24 cellular contexts compared by ENCODE assay signal in genomic region chr9:128399851-128400250, GRCh38.
"Had no signal": no experiment of that assay in that cellular context is flagged by ENCODE, and none has a peak within 500 bp of the region (broad histone marks: within the 10 kb centered on the region; RNA-seq: fewer than 3 reads in every experiment).

No MANE protein-coding gene starts in this region.

- ATAC-seq: esophagus mucosa; gastrocnemius medialis; left lobe of liver; mucosa of descending colon; naive thymus-derived CD4-positive, alpha-beta T cell; sciatic nerve; stimulated activated memory B cell treated with anti-CD40 and anti-IgM and Interleukin-4, amounts not matched to agents 10 μg/mL and 1 μg/mL and 100 μg/mL, for 72 hours; stimulated activated naive CD8-positive, alpha-beta T cell treated with anti-CD3 and anti-CD28 coated beads, Interleukin-15, Interleukin-2, amounts not matched to agents 100 U/mL and 50 U/mL, for 24 hours; upper lobe of right lung had no signal

- DNase-seq: effector CD8-positive, alpha-beta T cell; endodermal cell; foreskin fibroblast; gastrocnemius medialis; hypothalamus; kidney; mesenchymal stem cell; mucosa of descending colon; naive thymus-derived CD4-positive, alpha-beta T cell; spleen; stimulated activated CD4-positive, alpha-beta T cell treated with anti-CD3 and anti-CD28 coated beads, Interleukin-4, amount 100 ng/mL, for 4 hours; stimulated activated naive CD8-positive, alpha-beta T cell treated with anti-CD3 and anti-CD28 coated beads, Interleukin-15, Interleukin-2, amounts not matched to agents 100 U/mL and 50 U/mL, for 24 hours; transverse colon; upper lobe of right lung; uterus had no signal

- H3K9me3 ChIP-seq: gastrocnemius medialis, mucosa of descending colon, prostate gland, right atrium auricular region, spleen, transverse colon, upper lobe of right lung, uterus had no signal

- H3K4me1 ChIP-seq: gastrocnemius medialis, neural progenitor cell, prostate gland, transverse colon, uterus had no signal

- H3K36me3 ChIP-seq: gastrocnemius medialis, neural progenitor cell, prostate gland, right atrium auricular region, spleen, transverse colon, upper lobe of right lung, uterus had no signal

- H3K27me3 ChIP-seq: right atrium auricular region, upper lobe of right lung, uterus had no signal

- H3K4me3 ChIP-seq: gastrocnemius medialis, lung, mucosa of descending colon, neural progenitor cell, prostate gland, right atrium auricular region, spleen, transverse colon, upper lobe of right lung, uterus had no signal

- H3K27ac ChIP-seq: epithelial cell of prostate, gastrocnemius medialis, neural progenitor cell, prostate gland, right atrium auricular region, spleen, transverse colon, upper lobe of right lung, uterus had no signal
